In genomic region chr12:109200825-109201495, GRCh38 we compare ENCODE assay signal across 34 cellular contexts.
"Had no signal": no experiment of that assay in that cellular context is flagged by ENCODE, and none has a peak within 500 bp of the region (broad histone marks: within the 10 kb centered on the region; RNA-seq: fewer than 3 reads in every experiment).

No MANE protein-coding gene starts in this region.

- H3K27ac ChIP-seq: brain microvascular endothelial cell, cardiac muscle cell, PC-9, SJCRH30, SK-N-MC had no signal

- H3K27me3 ChIP-seq: brain microvascular endothelial cell, cardiac muscle cell, MG63, SJCRH30 had no signal

- DNase-seq: activated CD4-positive, alpha-beta T cell treated with anti-CD3 and anti-CD28 coated beads for 1 hour; activated CD4-positive, alpha-beta T cell treated with anti-CD3 and anti-CD28 coated beads for 48 hours; activated CD4-positive, CD25-positive, alpha-beta regulatory T cell; activated CD8-positive, alpha-beta T cell treated with anti-CD3 and anti-CD28 coated beads for 36 hours; activated effector memory CD4-positive, alpha-beta T cell treated with anti-CD3 and anti-CD28 coated beads, Interleukin-2, amount 50 U/mL, for 16 hours; activated naive CD4-positive, alpha-beta T cell; activated naive CD4-positive, alpha-beta T cell treated with anti-CD3 and anti-CD28 coated beads, Interleukin-2, amount 50 U/mL, for 16 hours; activated naive CD8-positive, alpha-beta T cell treated with anti-CD3 and anti-CD28 coated beads for 36 hours; activated T-cell treated with anti-CD3 and anti-CD28 coated beads, Interleukin-2, amount 50 U/mL, for 1 hour; activated T-cell treated with anti-CD3 and anti-CD28 coated beads, Interleukin-2, amount 50 U/mL, for 72 hours; amniotic stem cell; brain microvascular endothelial cell; cerebellar nuclear complex; Karpas-422; MG63; MV-4-11; NCI-H1092; NCI-H1436 treated with DMSO at 0.1 percent for 48 hours; NCI-H187; NCI-H2029 treated with DMSO at 0.1 percent for 48 hours; NCI-H2107; NCI-H510A; NCI-H526; NCI-H748 treated with DMSO at 0.1 percent for 48 hours; NK-92 treated with Interleukin-12 subunit alpha and Interleukin-12 subunit beta, amount 100 ng/mL, for 24 hours; PC-9; SHP77; SJCRH30; T1000 had no signal

- ATAC-seq: activated CD8-positive, alpha-beta T cell treated with anti-CD3 and anti-CD28 coated beads for 36 hours; activated T-cell treated with anti-CD3 and anti-CD28 coated beads, Interleukin-2, amount 50 U/mL, for 72 hours; activated T-helper 17 cell treated with anti-CD3 and anti-CD28 coated beads, Interleukin-2, amount 50 U/mL, for 72 hours had no signal

- H3K9me3 ChIP-seq: MG63, SJCRH30 had no signal

- FAIRE-seq: RCC 7860 had no signal

- H3K4me1 ChIP-seq: SJCRH30 had no signal

- H2AFZ ChIP-seq: PC-9 had no signal

- H3K4me2 ChIP-seq: PC-9 had no signal

- H3K36me3 ChIP-seq: brain microvascular endothelial cell, MG63, SJCRH30, WERI-Rb-1 had no signal

- H3K4me3 ChIP-seq: cardiac muscle cell, MG63, PC-9, SJCRH30, SK-N-MC had no signal
